ENCODE assay signal across 12 cellular contexts in genomic region chr4:87119965-87120364, GRCh38.
DNase-seq lines count a peak whose midpoint lies in the region; ATAC-seq, FAIRE-seq and TF ChIP-seq lines count a peak whose summit lies in the region.
"Had no signal": no experiment of that assay in that cellular context is flagged by ENCODE, and none has a peak within 500 bp of the region (broad histone marks: within the 10 kb centered on the region; RNA-seq: fewer than 3 reads in every experiment).

No MANE protein-coding gene starts in this region.

- H3K36me3 ChIP-seq in stomach (peaks cover 25 to 85% (median 49%) of the 10 kb centered on the region in 4 donors), pancreas (peaks cover 0 to 52% (median 4%) of the 10 kb centered on the region in 3 donors)

- H3K27me3 Mint-ChIP-seq in activated CD4-positive, alpha-beta memory T cell treated with anti-CD3 and anti-CD28 coated beads for 36 hours, result no peaks in the 10 kb centered on the region

- peak; percentile 49 for ATAC-seq in GM19023 (IDR thresholded peaks at IDR 0.05; ENCODE audit: unreplicated experiment)
- no peak for ATAC-seq in pancreas

- intact Hi-C loops in stomach (cut with DNase I; ENCODE audit: low total_unique reads), result no loop called here
- intact Hi-C loops in pancreas (cut with DNase I), result loop anchor here in 1 of 3 donors (10.0 kb wide), 1 partner anchor 195 kb away; no protein-coding TSS in a partner anchor
- intact Hi-C loops in activated CD4-positive, alpha-beta memory T cell treated with anti-CD3 and anti-CD28 coated beads for 36 hours (cut with micrococcal nuclease), result no loop called here

- H3K9me3 ChIP-seq in stomach, result no peaks in the 10 kb centered on the region
- H3K9me3 ChIP-seq in pancreas, result no peaks in the 10 kb centered on the region

- no peak for TF ChIP-seq EP300 in stomach (IDR thresholded peaks at IDR 0.05)

- H3K27me3 ChIP-seq in stomach (no peaks in the 10 kb centered on the region), pancreas (no peaks in the 10 kb centered on the region)

- H3K27ac ChIP-seq in RWPE1, result peak overlapping the region; percentile 93
- H3K27ac ChIP-seq in stomach, result peak overlapping the region in 3 of 5 donors; percentile 59 to 81 (median 79)
- no peak overlapping the region for H3K27ac ChIP-seq in pancreas

- H3K4me1 ChIP-seq in stomach (peaks cover 0 to 74% (median 39%) of the 10 kb centered on the region in 4 donors), pancreas (peaks cover 0 to 6% (median 4%) of the 10 kb centered on the region in 3 donors)

- H3K36me3 Mint-ChIP-seq in activated CD4-positive, alpha-beta memory T cell treated with anti-CD3 and anti-CD28 coated beads for 36 hours, result peaks cover 33% of the 10 kb centered on the region

- no peaks in the 10 kb centered on the region for H3K9me3 Mint-ChIP-seq in activated CD4-positive, alpha-beta memory T cell treated with anti-CD3 and anti-CD28 coated beads for 36 hours

- peaks cover 32% of the 10 kb centered on the region for H3K4me1 Mint-ChIP-seq in activated CD4-positive, alpha-beta memory T cell treated with anti-CD3 and anti-CD28 coated beads for 36 hours (ENCODE audit: low read depth)

- H3K27ac Mint-ChIP-seq in activated CD4-positive, alpha-beta memory T cell treated with anti-CD3 and anti-CD28 coated beads for 36 hours, result no peak overlapping the region

- TF ChIP-seq POLR2A in stomach (IDR thresholded peaks at IDR 0.05), result no peak

- H3K4me3 ChIP-seq in fibroblast of mammary gland (ENCODE audit: control insufficient read depth, low read depth, low read length) (no peak overlapping the region), stomach (peak overlapping the region in 2 of 4 donors; percentile 2 to 28), pancreas (no peak overlapping the region)

- TF ChIP-seq CTCF in RWPE1 (conservative IDR thresholded peaks at IDR 0.05; ENCODE audit: low read depth), result no peak
- TF ChIP-seq CTCF in fibroblast of mammary gland (conservative IDR thresholded peaks at IDR 0.05; ENCODE audit: control insufficient read depth, insufficient read depth, low read depth, low read length), result no peak
- no peak for TF ChIP-seq CTCF in stomach (IDR thresholded peaks at IDR 0.05)
- TF ChIP-seq CTCF in pancreas (IDR thresholded peaks at IDR 0.05), result no peak

- FAIRE-seq in pancreas (lab: Jason Lieb, UNC), result no peak
- FAIRE-seq: endometrium had no signal

- 79 to 93% (median 87%) methylated on average over 5 of the region's 5 CpGs for WGBS in stomach, 5 donors
- 87 to 90% methylated on average over 5 of the region's 5 CpGs for WGBS in pancreas, 2 donors

- CTCF ChIA-PET in RWPE1 (lab: Yijun Ruan, JAX), result interaction anchor here (0.6 to 1.5 kb wide), 3 partner anchors 113 to 201 kb away, joined by 3 to 7 read pairs (median 5); no protein-coding TSS in a partner anchor
- CTCF ChIA-PET in activated CD4-positive, alpha-beta memory T cell treated with anti-CD3 and anti-CD28 coated beads for 36 hours (lab: Charles Lee), result interaction anchor here (0.7 to 2.8 kb wide), 2 partner anchors 185 to 197 kb away, joined by 3 to 14 read pairs; partner anchors contain the start of gene AFF1

- POLR2A ChIA-PET in RWPE1 (lab: Yijun Ruan, JAX; ENCODE audit: low non-redundant PET), result no interaction called here
- POLR2A ChIA-PET in activated CD4-positive, alpha-beta memory T cell treated with anti-CD3 and anti-CD28 coated beads for 36 hours (lab: Charles Lee), result no interaction called here

- no peak for DNase-seq in RWPE1 (ENCODE audit: low spot score)
- peak; percentile 23 for DNase-seq in fibroblast of mammary gland (ENCODE audit: low read depth)
- no peak for DNase-seq in stomach
- no peak for DNase-seq in pancreas
- DNase-seq in NOMO-1 (lab: John Stamatoyannopoulos, UW; ENCODE audit: unreplicated experiment in 2 of 2), result no peak
- no peak for DNase-seq in activated CD4-positive, alpha-beta memory T cell treated with anti-CD3 and anti-CD28 coated beads for 36 hours
- DNase-seq: DMS153; NCI-H1048; stimulated activated CD4-positive, alpha-beta T cell treated with anti-CD3 and anti-CD28 coated beads, Interleukin-12 subunit alpha, Interleukin-12 subunit beta, amount 100 ng/mL, for 4 hours; stimulated activated CD8-positive, alpha-beta memory T cell treated with anti-CD3 and anti-CD28 coated beads, Interleukin-4, amount 100 ng/mL, for 48 hours had no signal

- no peak overlapping the region for H3K4me3 Mint-ChIP-seq in activated CD4-positive, alpha-beta memory T cell treated with anti-CD3 and anti-CD28 coated beads for 36 hours

Comparison
In these comparisons a context has a peak if more than half of its experiments do, and no peak if none do; other contexts are left out.
1. H3K27ac ChIP-seq: peak in RWPE1 (single experiment) and stomach (3 of 5); none in pancreas (0 of 4).